22 cellular contexts compared by ENCODE assay signal in the genomic region with DNA sequence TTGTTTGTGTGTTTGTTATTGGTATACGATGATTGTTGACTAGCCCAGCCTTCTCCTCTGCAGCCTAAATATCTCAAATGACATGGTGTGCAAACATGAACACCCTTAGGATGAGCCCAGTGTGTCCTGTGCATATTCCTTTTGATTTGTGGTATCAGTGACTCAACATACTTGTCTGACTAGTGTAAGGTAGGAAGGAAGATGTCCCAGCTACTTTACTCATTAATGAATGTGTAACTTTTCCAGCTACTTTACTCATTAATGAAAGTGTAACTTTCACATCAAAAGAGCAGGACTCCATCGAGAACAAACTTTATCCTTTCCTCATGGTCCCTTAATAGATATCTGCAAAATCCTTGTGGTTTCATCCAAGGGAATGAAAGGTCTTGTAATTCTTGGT. TPM values are rescaled to one million over a fixed set of nuclear protein-coding genes. Genes with fewer than 3 reads are reported as not detected.
DNase-seq lines count a peak whose midpoint lies in the region; ATAC-seq and TF ChIP-seq lines count a peak whose summit lies in the region.
"Had no signal": no experiment of that assay in that cellular context is flagged by ENCODE, and none has a peak within 500 bp of the region (broad histone marks: within the 10 kb centered on the region; RNA-seq: fewer than 3 reads in every experiment).

No MANE protein-coding gene starts in this region.

- no peaks in the 10 kb centered on the region for H3K9me2 ChIP-seq in Karpas-422 (replicated peaks; ENCODE audit: insufficient read depth, low read length)

- H3K9me3 Mint-ChIP-seq in CD4-positive, alpha-beta T cell = no peaks in the 10 kb centered on the region
- no peaks in the 10 kb centered on the region for H3K9me3 Mint-ChIP-seq in neural crest cell
- H3K9me3 Mint-ChIP-seq: GM23338, IgD-negative memory B cell had no signal

- no peak overlapping the region for H3K27ac ChIP-seq in CD4-positive, alpha-beta T cell (ENCODE audit: low read depth, low read length)
- H3K27ac ChIP-seq in Karpas-422 (ENCODE audit: low read length) = no peak overlapping the region
- H3K27ac ChIP-seq: Peyer's patch had no signal

- no peaks in the 10 kb centered on the region for H3K27me3 Mint-ChIP-seq in CD4-positive, alpha-beta T cell
- peaks cover 43% of the 10 kb centered on the region for H3K27me3 Mint-ChIP-seq in neural crest cell (ENCODE audit: low read depth)
- H3K27me3 Mint-ChIP-seq: IgD-negative memory B cell had no signal

- no peak overlapping the region for H3K4me3 ChIP-seq in Karpas-422 (ENCODE audit: low read length)
- no peak overlapping the region for H3K4me3 ChIP-seq in epithelial cell of esophagus (ENCODE audit: low read length)
- H3K4me3 ChIP-seq: GM12878, Peyer's patch had no signal

- POLR2A ChIA-PET in CD4-positive, alpha-beta T cell (lab: Charles Lee) = interaction anchor here (1.0 to 4.0 kb wide), 5 partner anchors 12 to 47 kb away, joined by 3 to 33 read pairs (median 9); a partner anchor contains a TSS

- H3K36me3 ChIP-seq in Karpas-422 (ENCODE audit: insufficient read depth, low read length) = no peaks in the 10 kb centered on the region
- H3K36me3 ChIP-seq: Peyer's patch had no signal

- peaks cover 60% of the 10 kb centered on the region for H3K4me1 Mint-ChIP-seq in CD4-positive, alpha-beta T cell (ENCODE audit: low read depth)
- H3K4me1 Mint-ChIP-seq in neural crest cell = peaks cover 35% of the 10 kb centered on the region

- no peak overlapping the region for H3K4me2 ChIP-seq in Karpas-422 (ENCODE audit: low read depth, low read length, poor library complexity, severe bottlenecking)

- H3K79me2 ChIP-seq in Karpas-422 (ENCODE audit: low read length) = peaks cover 18% of the 10 kb centered on the region

- no peaks in the 10 kb centered on the region for H3K9me3 ChIP-seq in CD4-positive, alpha-beta T cell (ENCODE audit: control insufficient read depth, low read length)
- H3K9me3 ChIP-seq in Karpas-422 (ENCODE audit: low read length) = no peaks in the 10 kb centered on the region
- H3K9me3 ChIP-seq: Peyer's patch had no signal

- no peaks in the 10 kb centered on the region for H3K27me3 ChIP-seq in CD4-positive, alpha-beta T cell (ENCODE audit: control insufficient read depth, insufficient read depth, low read length)
- H3K27me3 ChIP-seq in Karpas-422 (ENCODE audit: low read length) = no peaks in the 10 kb centered on the region
- H3K27me3 ChIP-seq: Peyer's patch had no signal

- ATAC-seq in CD4-positive, alpha-beta T cell (ENCODE audit: poor library complexity) = no peak
- no peak for ATAC-seq in GM21381 (IDR thresholded peaks at IDR 0.05; ENCODE audit: unreplicated experiment)
- no peak for ATAC-seq in GM19452 (IDR thresholded peaks at IDR 0.05; ENCODE audit: unreplicated experiment)
- ATAC-seq: GM12878, GM23338 had no signal

- no peak for DNase-seq in CD4-positive, alpha-beta T cell
- DNase-seq in Karpas-422 = peak; percentile 40
- DNase-seq in epithelial cell of esophagus (ENCODE audit: low read depth) = peak; percentile 35
- no peak for DNase-seq in neural crest cell (ENCODE audit: low read depth, low spot score)
- no peak for DNase-seq in NCI-H2029 (lab: John Stamatoyannopoulos, UW)
- DNase-seq in epidermal melanocyte (ENCODE audit: insufficient read length, low spot score) = no peak
- DNase-seq: ACHN, Calu3, EL, HCEC 1CT, MM.1S, NCI-H1092 treated with DMSO at 0.1 percent for 48 hours, NCI-H146, NCI-H2081 treated with DMSO at 0.1 percent for 48 hours, NCI-H446 treated with DMSO at 0.1 percent for 48 hours, Peyer's patch, Right ventricle myocardium superior had no signal

- peaks cover 50% of the 10 kb centered on the region for H3K4me1 ChIP-seq in Karpas-422 (ENCODE audit: low read length)

- H2AFZ ChIP-seq in Karpas-422 (ENCODE audit: low read length) = no peak overlapping the region
- H2AFZ ChIP-seq: GM23338 had no signal

- H3K27ac Mint-ChIP-seq in CD4-positive, alpha-beta T cell = peak overlapping the region; percentile 96
- no peak overlapping the region for H3K27ac Mint-ChIP-seq in neural crest cell (ENCODE audit: unreplicated experiment)
- H3K27ac Mint-ChIP-seq: GM23338 had no signal

- H3K36me3 Mint-ChIP-seq in CD4-positive, alpha-beta T cell (ENCODE audit: low read depth) = peaks cover 9% of the 10 kb centered on the region
- no peaks in the 10 kb centered on the region for H3K36me3 Mint-ChIP-seq in neural crest cell (ENCODE audit: low read depth)
- H3K36me3 Mint-ChIP-seq: IgD-negative memory B cell had no signal

- CTCF ChIA-PET in CD4-positive, alpha-beta T cell (lab: Charles Lee) = interaction anchor here (1.7 kb wide), 1 partner anchor 36 kb away, joined by 4 read pairs; a partner anchor contains a TSS

- peak overlapping the region; percentile 71 for H3K4me3 Mint-ChIP-seq in CD4-positive, alpha-beta T cell
- peak overlapping the region; percentile 18 for H3K4me3 Mint-ChIP-seq in neural crest cell

- intact Hi-C loops in CD4-positive, alpha-beta T cell (cut with DNase I, micrococcal nuclease) = loop anchor here in 1 of 2 experiments (2.0 kb wide), 1 partner anchor 43 kb away; no protein-coding TSS in a partner anchor

- TF ChIP-seq CTCF in CD4-positive, alpha-beta T cell (IDR thresholded peaks at IDR 0.05) = no peak
- TF ChIP-seq CTCF in epithelial cell of esophagus (IDR thresholded peaks at IDR 0.05; ENCODE audit: insufficient read depth, low read depth, low read length, missing control alignments) (no peak), neural crest cell (conservative IDR thresholded peaks at IDR 0.05) (no peak)

- no peaks in the 10 kb centered on the region for H4K20me1 ChIP-seq in Karpas-422 (ENCODE audit: insufficient read depth, low read depth, low read length)

- no peak overlapping the region for H3K9ac ChIP-seq in Karpas-422 (ENCODE audit: low read length)

RNA-seq across cellular contexts. Expression of a gene that starts 2.7 kb away (rescaled TPM):
- total RNA-seq in CD4-positive, alpha-beta T cell = 10 to 100 TPM; 23.3 to 27.3 TPM
- 27.2 and 62.6 TPM in 2 replicates for total RNA-seq in Karpas-422 (2014; rRNA removed; shearing (Covaris generic); ENCODE audit: low replicate concordance)
- 72.5 and 72.8 TPM in 2 replicates for total RNA-seq in neural crest cell

RNA-seq across cellular contexts. Expression of a gene that starts 23.6 kb away (rescaled TPM):
- 10 to 100 TPM; 35.9 to 38.4 TPM for total RNA-seq in CD4-positive, alpha-beta T cell
- 16.7 and 38.3 TPM in 2 replicates for total RNA-seq in Karpas-422 (2014; rRNA removed; shearing (Covaris generic); ENCODE audit: low replicate concordance)
- 44.4 and 46.8 TPM in 2 replicates for total RNA-seq in neural crest cell

RNA-seq across cellular contexts. Expression of a gene that starts 35.9 kb away (rescaled TPM):
- 10 to 100 TPM; 21.7 to 25.2 TPM for total RNA-seq in CD4-positive, alpha-beta T cell
- 14.6 and 24.1 TPM in 2 replicates for total RNA-seq in Karpas-422 (2014; rRNA removed; shearing (Covaris generic); ENCODE audit: low replicate concordance)
- 26.9 and 28.9 TPM in 2 replicates for total RNA-seq in neural crest cell

RNA-seq across cellular contexts. Expression of a gene that starts 44.4 kb away (rescaled TPM):
- under 1 TPM; 0.78 to 0.85 TPM for total RNA-seq in CD4-positive, alpha-beta T cell
- total RNA-seq in Karpas-422 (2014; rRNA removed; shearing (Covaris generic); ENCODE audit: low replicate concordance) = 6.1 and 6.9 TPM in 2 replicates
- 9.7 and 10.8 TPM in 2 replicates for total RNA-seq in neural crest cell

Comparison
In these comparisons a context has a peak if more than half of its experiments do, and no peak if none do; other contexts are left out.
1. DNase-seq: peak in Karpas-422 (single experiment) and epithelial cell of esophagus (single experiment); none in CD4-positive, alpha-beta T cell (0 of 10), neural crest cell (single experiment), NCI-H2029 (single experiment) and epidermal melanocyte (single experiment).